18 cellular contexts compared by ENCODE assay signal in the genomic region with DNA sequence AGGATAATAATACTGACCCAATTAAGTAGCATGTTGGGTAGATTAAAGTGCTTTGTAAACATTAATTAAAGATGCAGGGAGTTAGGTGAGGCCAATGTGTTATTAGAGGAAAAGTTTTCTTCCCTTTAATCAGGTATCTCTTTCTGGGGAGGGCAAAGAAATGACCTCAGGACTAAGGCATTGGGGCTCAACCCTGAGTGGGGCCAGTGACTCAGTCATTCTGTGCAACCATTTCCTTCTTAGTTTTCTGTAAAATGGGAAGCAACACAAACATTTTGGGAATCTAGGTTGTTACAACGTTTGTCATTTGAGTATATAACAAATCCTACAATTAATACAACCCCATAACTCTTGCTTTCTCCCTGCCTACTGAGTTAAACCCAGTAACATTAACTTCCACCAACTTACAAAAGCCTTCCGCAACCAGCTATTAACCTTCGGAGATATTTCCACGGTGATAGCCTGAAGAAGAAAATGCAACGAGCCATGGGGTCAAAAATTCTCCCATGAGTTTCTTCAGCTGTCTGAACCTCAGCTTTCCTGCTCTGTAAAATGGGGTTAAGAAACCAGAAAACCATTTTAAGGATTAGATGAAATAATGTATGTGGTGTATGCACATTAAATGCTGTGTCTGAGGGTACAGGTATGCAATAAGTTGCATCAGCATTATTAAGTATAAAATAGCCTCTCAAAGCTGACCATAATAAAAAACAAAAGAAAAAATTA. TPM values are rescaled to one million over a fixed set of nuclear protein-coding genes. Genes with fewer than 3 reads are reported as not detected.
A peak's percentile ranks its signal among the peaks of the same experiment; 100 is the strongest.
DNase-seq lines count a peak whose midpoint lies in the region; ATAC-seq and TF ChIP-seq lines count a peak whose summit lies in the region.
"Had no signal": no experiment of that assay in that cellular context is flagged by ENCODE, and none has a peak within 500 bp of the region (broad histone marks: within the 10 kb centered on the region; RNA-seq: fewer than 3 reads in every experiment).

No MANE protein-coding gene starts in this region.

- no peaks in the 10 kb centered on the region for H3K9me3 Mint-ChIP-seq in activated naive CD8-positive, alpha-beta T cell (ENCODE audit: low read depth)
- H3K9me3 Mint-ChIP-seq in activated naive CD8-positive, alpha-beta T cell treated with anti-CD3 and anti-CD28 coated beads for 36 hours = no peaks in the 10 kb centered on the region
- H3K9me3 Mint-ChIP-seq in neural crest cell (no peaks in the 10 kb centered on the region), T-cell (no peaks in the 10 kb centered on the region)
- H3K9me3 Mint-ChIP-seq: dendritic cell treated with granulocyte-macrophage colony-stimulating factor and Interleukin-4, amounts not matched to agents 40 ng/mL and 50 ng/mL, for 4 days had no signal

- no peaks in the 10 kb centered on the region for H3K9me3 ChIP-seq in PC-9 (ENCODE audit: insufficient read depth, low read depth)
- H3K9me3 ChIP-seq: BE2C, heart left ventricle, mucosa of descending colon, spleen, stomach had no signal

- ATAC-seq in HG03196 (IDR thresholded peaks at IDR 0.05; ENCODE audit: unreplicated experiment) = no peak
- no peak for ATAC-seq in T-cell (replicated peaks in 1 of 4)

- H3K4me1 ChIP-seq in PC-9 (replicated peaks; ENCODE audit: insufficient read depth) = peaks cover 56% of the 10 kb centered on the region
- H3K4me1 ChIP-seq: BE2C had no signal

- peak overlapping the region; percentile 47 for H3K4me3 Mint-ChIP-seq in activated naive CD8-positive, alpha-beta T cell
- no peak overlapping the region for H3K4me3 Mint-ChIP-seq in activated naive CD8-positive, alpha-beta T cell treated with anti-CD3 and anti-CD28 coated beads for 36 hours
- H3K4me3 Mint-ChIP-seq in neural crest cell = peak overlapping the region; percentile 64
- H3K4me3 Mint-ChIP-seq in T-cell = peak overlapping the region in 1 of 3 donors; percentile 40

- no peak overlapping the region for H3K4me3 ChIP-seq in PC-9

- TSS peak; percentile 15 for BruUV-seq in PC-9 (replicated peaks; lab: Mats Ljungman, UMichigan)

- H3K36me3 ChIP-seq in PC-9 (ENCODE audit: low read depth) = 0 out of 2 replicates have a peak, but pooled peaks cover 6% of the 10 kb centered on the region
- H3K36me3 ChIP-seq: BE2C, cardiac muscle cell, heart left ventricle, spleen, stomach, WERI-Rb-1 had no signal

- CTCF ChIA-PET in PC-9 (lab: Charles Lee) = interaction anchor here (0.9 kb wide), 1 partner anchor 165 kb away, joined by 3 read pairs; no protein-coding TSS in a partner anchor
- CTCF ChIA-PET in T-cell (lab: Charles Lee) = interaction anchor here (0.6 to 0.7 kb wide), 2 partner anchors 9 to 1617 kb away, joined by 3 read pairs; no protein-coding TSS in a partner anchor

- H3K27me3 Mint-ChIP-seq in activated naive CD8-positive, alpha-beta T cell = peaks cover 28% of the 10 kb centered on the region
- H3K27me3 Mint-ChIP-seq in activated naive CD8-positive, alpha-beta T cell treated with anti-CD3 and anti-CD28 coated beads for 36 hours = peaks cover 61% of the 10 kb centered on the region
- H3K27me3 Mint-ChIP-seq in neural crest cell (ENCODE audit: low read depth) (peaks cover 31% of the 10 kb centered on the region), T-cell (peaks cover 30 to 45% of the 10 kb centered on the region in 2 donors)

- peaks cover 14% of the 10 kb centered on the region; the same call in 1 of the 2 replicates for H4K20me1 ChIP-seq in PC-9 (ENCODE audit: insufficient read depth)

- no peak overlapping the region for H2AFZ ChIP-seq in PC-9

- POLR2A ChIA-PET in PC-9 (lab: Charles Lee; ENCODE audit: unreplicated experiment) (no interaction called here), T-cell (lab: Charles Lee) (no interaction called here)

- no peaks in the 10 kb centered on the region for H3K36me3 Mint-ChIP-seq in activated naive CD8-positive, alpha-beta T cell
- H3K36me3 Mint-ChIP-seq in activated naive CD8-positive, alpha-beta T cell treated with anti-CD3 and anti-CD28 coated beads for 36 hours = no peaks in the 10 kb centered on the region
- H3K36me3 Mint-ChIP-seq in neural crest cell (ENCODE audit: low read depth) (no peaks in the 10 kb centered on the region), T-cell (no peaks in the 10 kb centered on the region)

- TF ChIP-seq CTCF in PC-9 (conservative IDR thresholded peaks at IDR 0.05) (no peak), neural crest cell (conservative IDR thresholded peaks at IDR 0.05) (no peak)

- peak overlapping the region; percentile 62 for H3K27ac ChIP-seq in PC-9
- H3K27ac ChIP-seq in epithelial cell of prostate = peak overlapping the region; percentile 66
- H3K27ac ChIP-seq: cardiac muscle cell, SK-N-MC, WERI-Rb-1 had no signal

- H3K4me2 ChIP-seq in PC-9 = peak overlapping the region; percentile 42

- no peak for DNase-seq in activated naive CD8-positive, alpha-beta T cell treated with anti-CD3 and anti-CD28 coated beads for 36 hours
- DNase-seq in PC-9 = no peak
- DNase-seq in epithelial cell of prostate (ENCODE audit: low read depth, low spot score) = no peak
- no peak for DNase-seq in neural crest cell (ENCODE audit: low read depth, low spot score)
- no peak for DNase-seq in NCI-H1436 (lab: John Stamatoyannopoulos, UW)
- no peak for DNase-seq in T-cell
- DNase-seq: activated CD4-positive, alpha-beta T cell treated with anti-CD3 and anti-CD28 coated beads, Interleukin-2, amount 50 U/mL, for 4 hours; BE2C had no signal

- H3K27ac Mint-ChIP-seq in activated naive CD8-positive, alpha-beta T cell = no peak overlapping the region
- H3K27ac Mint-ChIP-seq in activated naive CD8-positive, alpha-beta T cell treated with anti-CD3 and anti-CD28 coated beads for 36 hours = no peak overlapping the region
- H3K27ac Mint-ChIP-seq in neural crest cell (ENCODE audit: unreplicated experiment) (no peak overlapping the region), T-cell (no peak overlapping the region)

- intact Hi-C loops in PC-9 (cut with micrococcal nuclease; ENCODE audit: unreplicated experiment) = loop anchor here (10.0 kb wide), 1 partner anchor 207 kb away; a partner anchor contains a TSS

- H3K9me2 ChIP-seq in PC-9 (ENCODE audit: insufficient read depth) = no peaks in the 10 kb centered on the region

- no peaks in the 10 kb centered on the region for H3K27me3 ChIP-seq in PC-9 (ENCODE audit: insufficient read depth, low read depth)
- H3K27me3 ChIP-seq: cardiac muscle cell had no signal

- H3F3A ChIP-seq in PC-9 (ENCODE audit: insufficient read depth, low read depth) = peaks cover 23% of the 10 kb centered on the region

- peaks cover 44% of the 10 kb centered on the region for H3K79me2 ChIP-seq in PC-9 (ENCODE audit: low read depth)

- peaks cover 13% of the 10 kb centered on the region for H3K4me1 Mint-ChIP-seq in activated naive CD8-positive, alpha-beta T cell (ENCODE audit: low read depth)
- peaks cover 11% of the 10 kb centered on the region for H3K4me1 Mint-ChIP-seq in activated naive CD8-positive, alpha-beta T cell treated with anti-CD3 and anti-CD28 coated beads for 36 hours
- peaks cover 15% of the 10 kb centered on the region for H3K4me1 Mint-ChIP-seq in neural crest cell
- peaks cover 10 to 16% (median 15%) of the 10 kb centered on the region in 3 donors for H3K4me1 Mint-ChIP-seq in T-cell

RNA-seq across cellular contexts. Expression of a gene that starts 1.0 kb away (rescaled TPM):
- 1 to 10 TPM; 1.5 to 2.8 TPM for total RNA-seq in activated naive CD8-positive, alpha-beta T cell treated with anti-CD3 and anti-CD28 coated beads for 36 hours
- total RNA-seq in PC-9 (2021) (66.6 and 87.5 TPM in 2 replicates), neural crest cell (7.5 and 7.7 TPM in 2 replicates), T-cell (1 to 10 TPM; 1.7 to 4.8 (median 4.0) TPM)
